In genomic region chr7:91694221-91694856, GRCh38 we compare ENCODE assay signal across 33 cellular contexts.
DNase-seq lines count a peak whose midpoint lies in the region; ATAC-seq, FAIRE-seq and TF ChIP-seq lines count a peak whose summit lies in the region.
"Had no signal": no experiment of that assay in that cellular context is flagged by ENCODE, and none has a peak within 500 bp of the region (broad histone marks: within the 10 kb centered on the region; RNA-seq: fewer than 3 reads in every experiment).

No MANE protein-coding gene starts in this region.

- no peak overlapping the region for H3K4me2 ChIP-seq in H1 (ENCODE audit: insufficient read depth in 1 of 2, low read depth in 2 of 2, low read length in 2 of 2)
- H3K4me2 ChIP-seq: BLaER1 treated with 17β-estradiol and CSF1 and Interleukin-3, amounts not matched to agents 10 nM and 100 nM had no signal

- no peaks in the 10 kb centered on the region for H3K36me3 ChIP-seq in H1 (ENCODE audit: control insufficient read depth in 2 of 4, insufficient read depth in 4 of 4, low read length in 3 of 4)
- H3K36me3 ChIP-seq: BLaER1 treated with 17β-estradiol and CSF1 and Interleukin-3, amounts not matched to agents 10 nM and 100 nM; esophagus muscularis mucosa; HAP-1; Peyer's patch; prostate gland; SJCRH30; vagina had no signal

- H3K18ac ChIP-seq in H1 (ENCODE audit: extremely low read depth, low read length), result peak overlapping the region; percentile 4; the same call in 1 of the 2 replicates

- H2AK5ac ChIP-seq in H1 (ENCODE audit: low read depth, low read length), result no peak overlapping the region

- TF ChIP-seq CTCF in H1 (IDR thresholded peaks at IDR 0.05; ENCODE audit: control extremely low read depth in 1 of 3, insufficient read depth in 1 of 3, low read depth in 1 of 3, low read length in 3 of 3), result no peak
- TF ChIP-seq CTCF in osteocyte (IDR thresholded peaks at IDR 0.05), result no peak
- no peak for TF ChIP-seq CTCF in GM20000 (IDR thresholded peaks at IDR 0.05; ENCODE audit: extremely low read depth, missing control alignments)

- WGBS in H1 (ENCODE audit: extremely low coverage in 1 of 2, insufficient coverage in 1 of 2, insufficient read length in 1 of 2, insufficient replicate concordance in 2 of 2, low coverage in 1 of 2, low lambda C conversion rate in 2 of 2, missing lambda C conversion rate in 1 of 2), 2 experiments, result 87% methylated on average over 3 of the region's 3 CpGs; no CpG with 5 or more reads in 1 of the 2 experiments

- FAIRE-seq in H1 (lab: Jason Lieb, UNC), result no peak
- FAIRE-seq: GM12891 had no signal

- H2BK20ac ChIP-seq in H1 (ENCODE audit: low read length), result no peak overlapping the region

- H3K4ac ChIP-seq in H1 (replicated peaks; ENCODE audit: insufficient read length, low read depth, low read length), result no peak overlapping the region

- POLR2A ChIA-PET in H1 (lab: Charles Lee; ENCODE audit: partially characterized antibody), result no interaction called here

- no peak overlapping the region for H3K4me3 ChIP-seq in H1 (ENCODE audit: extremely low read depth in 1 of 4, insufficient read depth in 2 of 4, low read depth in 3 of 4, low read length in 4 of 4)
- H3K4me3 ChIP-seq: BLaER1 treated with 17β-estradiol and CSF1 and Interleukin-3, amounts not matched to agents 10 nM and 100 nM; body of pancreas; coronary artery; esophagus muscularis mucosa; HAP-1; Peyer's patch; prostate gland; SJCRH30; vagina had no signal

- peaks cover 0 to 9% of the 10 kb centered on the region in 2 experiments; a peak in 1 of 4 replicates for H3K9me3 ChIP-seq in H1 (ENCODE audit: insufficient read depth in 2 of 2, low read depth in 1 of 2, low read length in 1 of 2)
- H3K9me3 ChIP-seq: Caco-2, HAP-1, prostate gland, SJCRH30, vagina had no signal

- no peaks in the 10 kb centered on the region for H3K27me3 ChIP-seq in H1 (replicated peaks in 1 of 4; ENCODE audit: control insufficient read depth in 3 of 4, extremely low read depth in 1 of 4, insufficient read depth in 3 of 4, low read length in 3 of 4)
- H3K27me3 ChIP-seq: BLaER1 treated with 17β-estradiol and CSF1 and Interleukin-3, amounts not matched to agents 10 nM and 100 nM; body of pancreas; esophagus muscularis mucosa; Peyer's patch; SJCRH30; vagina had no signal

- DNase-seq in AG20443 (ENCODE audit: low spot score) (peak; percentile 27), NCI-H2171 (lab: John Stamatoyannopoulos, UW) (peak; percentile 48), H1 (ENCODE audit: low read depth in 1 of 2, low spot score in 2 of 2) (no peak), osteocyte (ENCODE audit: extremely low spot score, unreplicated experiment) (no peak), GM20000 (ENCODE audit: low spot score) (no peak), SHP77 (lab: John Stamatoyannopoulos, UW) (no peak)
- DNase-seq in stimulated activated naive CD4-positive, alpha-beta T cell (lab: John Stamatoyannopoulos, UW), result no peak
- DNase-seq: activated CD4-positive, alpha-beta memory T cell treated with anti-CD3 and anti-CD28 coated beads for 36 hours; activated CD8-positive, alpha-beta memory T cell treated with anti-CD3 and anti-CD28 coated beads, Interleukin-2, amount 50 U/mL, for 48 hours; activated naive CD8-positive, alpha-beta T cell treated with anti-CD3 and anti-CD28 coated beads for 36 hours; body of pancreas; Caco-2; DND-41; islet precursor cell; left ventricle myocardium superior; NCI-H1105 treated with DMSO at 0.1 percent for 48 hours; NCI-H2081 treated with DMSO at 0.1 percent for 48 hours; NCI-H510A treated with DMSO at 0.1 percent for 48 hours; NK-92 treated with Interleukin-12 subunit alpha and Interleukin-12 subunit beta, amount 100 ng/mL, for 24 hours; Peyer's patch; T-cell had no signal

- H3K4me3 Mint-ChIP-seq in osteocyte (ENCODE audit: unreplicated experiment), result no peak overlapping the region
- H3K4me3 Mint-ChIP-seq: activated CD4-positive, alpha-beta memory T cell treated with anti-CD3 and anti-CD28 coated beads for 36 hours; activated naive CD8-positive, alpha-beta T cell treated with anti-CD3 and anti-CD28 coated beads for 36 hours; neural crest cell; T-cell had no signal

- H3K36me3 Mint-ChIP-seq in osteocyte (ENCODE audit: unreplicated experiment), result no peaks in the 10 kb centered on the region
- H3K36me3 Mint-ChIP-seq: activated naive CD8-positive, alpha-beta T cell treated with anti-CD3 and anti-CD28 coated beads for 36 hours; T-cell had no signal

- no peak for TF ChIP-seq POLR2A in H1 (IDR thresholded peaks at IDR 0.05; ENCODE audit: control extremely low read depth in 1 of 2, low read depth in 2 of 2, low read length in 2 of 2)

- no peak overlapping the region for H4K5ac ChIP-seq in H1 (ENCODE audit: insufficient read length, low read depth, low read length)

- no peak overlapping the region for H4K8ac ChIP-seq in H1 (ENCODE audit: extremely low read depth, insufficient read depth, low read length)

- CTCF ChIA-PET in H1 (lab: Charles Lee; ENCODE audit: partially characterized antibody), result interaction anchor here (0.6 kb wide), 1 partner anchor 177 kb away, joined by 3 read pairs; no protein-coding TSS in a partner anchor

- ATAC-seq in HG02938 (IDR thresholded peaks at IDR 0.05; ENCODE audit: unreplicated experiment), result no peak
- ATAC-seq: body of pancreas, left ventricle myocardium superior, T-cell had no signal

- no peaks in the 10 kb centered on the region for H4K20me1 ChIP-seq in H1 (replicated peaks in 1 of 2; ENCODE audit: control insufficient read depth in 1 of 2, insufficient read depth in 2 of 2, low read length in 2 of 2)
- H4K20me1 ChIP-seq: BLaER1 treated with 17β-estradiol and CSF1 and Interleukin-3, amounts not matched to agents 10 nM and 100 nM had no signal

- H3K79me1 ChIP-seq in H1 (ENCODE audit: low read depth, low read length), result no peaks in the 10 kb centered on the region

- no peak overlapping the region for H2AFZ ChIP-seq in H1 (ENCODE audit: low read length)

- H2BK15ac ChIP-seq in H1 (ENCODE audit: low read length), result no peak overlapping the region

- no peaks in the 10 kb centered on the region for H3K9me3 Mint-ChIP-seq in osteocyte (ENCODE audit: unreplicated experiment)

- H3K27ac Mint-ChIP-seq in osteocyte (ENCODE audit: unreplicated experiment), result peak overlapping the region; percentile 38
- H3K27ac Mint-ChIP-seq: activated CD4-positive, alpha-beta memory T cell treated with anti-CD3 and anti-CD28 coated beads for 36 hours; activated naive CD8-positive, alpha-beta T cell treated with anti-CD3 and anti-CD28 coated beads for 36 hours; activated T-helper 2 cell treated with anti-CD3 and anti-CD28 coated beads, Interferon-gamma antibody, Interleukin-2, Interleukin-4, amounts not matched to agents 10 μg/mL and 5 μg/mL and 100 μg/mL, durations not matched to agents 14 hours and 24 hours and 36 hours; T-cell had no signal

- no peak for TF ChIP-seq EP300 in H1 (IDR thresholded peaks at IDR 0.05; ENCODE audit: borderline replicate concordance in 1 of 2, low read depth in 2 of 2, low read length in 2 of 2)

- H3K14ac ChIP-seq in H1 (ENCODE audit: insufficient read length), result no peak overlapping the region

- no peak overlapping the region for H2BK120ac ChIP-seq in H1 (replicated peaks; ENCODE audit: low read depth, low read length)

- no peak overlapping the region for H2BK5ac ChIP-seq in H1 (ENCODE audit: low read depth, low read length)

- TF ChIP-seq RAD21 in H1 (IDR thresholded peaks at IDR 0.05 in 1 of 2, conservative IDR thresholded peaks at IDR 0.05 in 1 of 2; ENCODE audit: low read depth in 2 of 2, low read length in 2 of 2), result no peak

- no peaks in the 10 kb centered on the region for H3K79me2 ChIP-seq in H1 (ENCODE audit: control insufficient read depth in 1 of 2, insufficient read depth in 2 of 2, low read length in 2 of 2)

- peaks cover 25% of the 10 kb centered on the region for H3K4me1 Mint-ChIP-seq in osteocyte (ENCODE audit: unreplicated experiment)
- H3K4me1 Mint-ChIP-seq: activated naive CD8-positive, alpha-beta T cell treated with anti-CD3 and anti-CD28 coated beads for 36 hours; T-cell had no signal

- H3K56ac ChIP-seq in H1 (replicated peaks; ENCODE audit: insufficient read length, low read depth, low read length), result no peak overlapping the region

- H3K23me2 ChIP-seq in H1 (ENCODE audit: low read depth, low read length), result no peaks in the 10 kb centered on the region

- H4K91ac ChIP-seq in H1 (replicated peaks; ENCODE audit: insufficient read length, low read length), result no peak overlapping the region

- H3K27ac ChIP-seq in H1 (ENCODE audit: low read depth, low read length), result no peak overlapping the region
- H3K27ac ChIP-seq: BLaER1 treated with 17β-estradiol and CSF1 and Interleukin-3, amounts not matched to agents 10 nM and 100 nM; body of pancreas; coronary artery; esophagus muscularis mucosa; HL-60; Peyer's patch; prostate gland; SJCRH30; vagina had no signal

- H3K9ac ChIP-seq in H1 (replicated peaks in 1 of 4; ENCODE audit: extremely low read depth in 1 of 4, low read depth in 3 of 4, low read length in 3 of 4), result no peak overlapping the region
- H3K9ac ChIP-seq: BLaER1 treated with 17β-estradiol and CSF1 and Interleukin-3, amounts not matched to agents 10 nM and 100 nM had no signal

- H3K23ac ChIP-seq in H1 (ENCODE audit: insufficient read length), result no peak overlapping the region

- H3K27me3 Mint-ChIP-seq in osteocyte (ENCODE audit: unreplicated experiment), result no peaks in the 10 kb centered on the region
- H3K27me3 Mint-ChIP-seq: activated CD4-positive, alpha-beta memory T cell treated with anti-CD3 and anti-CD28 coated beads for 36 hours; activated naive CD8-positive, alpha-beta T cell treated with anti-CD3 and anti-CD28 coated beads for 36 hours; T-cell had no signal

- H3K4me1 ChIP-seq in H1 (replicated peaks in 1 of 4; ENCODE audit: control insufficient read depth in 3 of 4, insufficient read depth in 4 of 4, low read length in 3 of 4), result peaks cover 0 to 5% (median 2%) of the 10 kb centered on the region in 4 experiments; a peak in 3 of 7 replicates
- H3K4me1 ChIP-seq: BLaER1 treated with 17β-estradiol and CSF1 and Interleukin-3, amounts not matched to agents 10 nM and 100 nM; body of pancreas; Caco-2; Peyer's patch; prostate gland had no signal

- H2BK12ac ChIP-seq in H1 (ENCODE audit: low read depth, low read length), result no peak overlapping the region

TF ChIP-seq in H1, 55 proteins besides CTCF, POLR2A, EP300 and RAD21 (continues in another document):
- TF ChIP-seq GTF2F1 (IDR thresholded peaks at IDR 0.05; ENCODE audit: borderline replicate concordance, low read depth, low read length) (no peak), MAFK (IDR thresholded peaks at IDR 0.05; ENCODE audit: low read depth, low read length) (no peak), CEBPB (IDR thresholded peaks at IDR 0.05; ENCODE audit: low read depth, low read length) (no peak), USF2 (IDR thresholded peaks at IDR 0.05; ENCODE audit: low read length) (no peak), CBX8 (IDR thresholded peaks at IDR 0.05; ENCODE audit: borderline replicate concordance, low read depth, low read length) (no peak), BACH1 (IDR thresholded peaks at IDR 0.05; ENCODE audit: low read length) (no peak)

Comparison
In these comparisons a context has a peak if more than half of its experiments do, and no peak if none do; other contexts are left out.
1. DNase-seq: peak in AG20443 (single experiment) and NCI-H2171 (single experiment); none in H1 (0 of 2), osteocyte (single experiment), GM20000 (single experiment), SHP77 (0 of 2) and stimulated activated naive CD4-positive, alpha-beta T cell (0 of 6).